ENCODE assay signal across 34 cellular contexts in genomic region chr12:111980598-111980997, GRCh38.
"Had no signal": no experiment of that assay in that cellular context is flagged by ENCODE, and none has a peak within 500 bp of the region (broad histone marks: within the 10 kb centered on the region; RNA-seq: fewer than 3 reads in every experiment).

No MANE protein-coding gene starts in this region.

- H3K4me3 ChIP-seq: MG63 had no signal

- DNase-seq: Kasumi-1, MG63, MM.1S, MV-4-11, NCI-H1048, NCI-H1092, NCI-H1092 treated with DMSO at 0.1 percent for 48 hours, NCI-H1105, NCI-H1105 treated with DMSO at 0.1 percent for 48 hours, NCI-H1417, NCI-H1417 treated with DMSO at 0.1 percent for 48 hours, NCI-H1436, NCI-H1436 treated with DMSO at 0.1 percent for 48 hours, NCI-H146, NCI-H1694, NCI-H1694 treated with DMSO at 0.1 percent for 48 hours, NCI-H187, NCI-H187 treated with DMSO at 0.1 percent for 48 hours, NCI-H1930, NCI-H2029, NCI-H2029 treated with DMSO at 0.1 percent for 48 hours, NCI-H2081, NCI-H2081 treated with DMSO at 0.1 percent for 48 hours, NCI-H2107, NCI-H2171, NCI-H2171 treated with DMSO at 0.1 percent for 48 hours, NCI-H2227 treated with DMSO at 0.1 percent for 48 hours, NCI-H226, NCI-H345, NCI-H446, NCI-H446 treated with DMSO at 0.1 percent for 48 hours, NCI-H510A, NCI-H510A treated with DMSO at 0.1 percent for 48 hours, NCI-H524 had no signal

- H3K9me3 ChIP-seq: MG63 had no signal

- H3K36me3 ChIP-seq: MG63 had no signal

- H3K27me3 ChIP-seq: MG63 had no signal
